Comparison of ENCODE assay signal across 18 cellular contexts in the genomic region with DNA sequence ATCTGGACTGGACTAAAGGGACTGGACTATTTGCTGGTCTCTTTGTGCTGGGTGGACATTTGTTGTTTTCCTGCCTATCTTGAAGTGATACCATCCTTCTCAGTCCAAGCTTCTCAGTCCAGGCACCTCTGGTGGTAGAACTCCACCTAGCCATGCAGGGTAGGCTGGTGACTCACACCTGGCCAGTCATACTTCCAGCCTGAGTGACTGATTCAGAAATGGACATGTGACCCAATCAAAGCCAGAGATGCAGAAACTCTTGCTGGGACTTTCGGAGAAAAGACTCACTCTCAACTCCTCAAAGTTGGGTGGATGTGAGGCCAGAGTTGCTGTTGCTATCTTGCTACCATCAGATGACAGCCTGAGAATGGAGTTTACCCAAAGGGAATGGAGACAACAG. TPM values are rescaled to one million over a fixed set of nuclear protein-coding genes. Genes with fewer than 3 reads are reported as not detected.
A peak's percentile ranks its signal among the peaks of the same experiment; 100 is the strongest.
DNase-seq lines count a peak whose midpoint lies in the region; ATAC-seq, FAIRE-seq and TF ChIP-seq lines count a peak whose summit lies in the region.
"Had no signal": no experiment of that assay in that cellular context is flagged by ENCODE, and none has a peak within 500 bp of the region (broad histone marks: within the 10 kb centered on the region; RNA-seq: fewer than 3 reads in every experiment).

No MANE protein-coding gene starts in this region.

- peak; percentile 6 for DNase-seq in T-helper 2 cell treated with Interferon-gamma antibody and Interleukin-4, amounts not matched to agents 5 μg/mL and 100 μg/mL, for 36 hours (ENCODE audit: low spot score)
- DNase-seq in T-helper 2 cell (no peak), NCI-H460 (ENCODE audit: extremely low read depth, low read depth) (peak; percentile 6), endothelial cell of umbilical vein (ENCODE audit: low read depth, low spot score) (no peak), renal cortical epithelial cell (ENCODE audit: low read depth) (peak; percentile 88), erythroblast (lab: John Stamatoyannopoulos, UW) (no peak), epidermal melanocyte (ENCODE audit: insufficient read length, low spot score) (no peak)
- DNase-seq: activated CD8-positive, alpha-beta memory T cell treated with anti-CD3 and anti-CD28 coated beads, Interleukin-2, amount 50 U/mL, for 48 hours; DND-41; GOT3; NCI-H774; posterior cingulate gyrus had no signal

- ATAC-seq in HG03460 (IDR thresholded peaks at IDR 0.05; ENCODE audit: unreplicated experiment): no peak

- no peaks in the 10 kb centered on the region for H4K20me1 ChIP-seq in endothelial cell of umbilical vein (replicated peaks; ENCODE audit: control insufficient read depth, extremely low read depth, insufficient read depth, low read length)

- no peaks in the 10 kb centered on the region for H3K9me3 Mint-ChIP-seq in T-helper 2 cell treated with Interferon-gamma antibody and Interleukin-4, amounts not matched to agents 5 μg/mL and 100 μg/mL, for 36 hours
- H3K9me3 Mint-ChIP-seq: memory B cell; T-helper 1 cell treated with Interleukin-12 subunit alpha and Interleukin-12 subunit beta and Interleukin-4 antibody, amounts not matched to agents 30 μg/mL and 1 μg/mL, for 36 hours had no signal

- CTCF ChIA-PET in endothelial cell of umbilical vein (lab: Charles Lee): interaction anchor here (1.0 kb wide), 1 partner anchor 170 kb away, joined by 3 read pairs; no protein-coding TSS in a partner anchor

- intact Hi-C loops in endothelial cell of umbilical vein (cut with micrococcal nuclease): no loop called here

- H3K9me3 ChIP-seq in endothelial cell of umbilical vein (replicated peaks; ENCODE audit: control insufficient read depth, insufficient read depth, low read length): no peaks in the 10 kb centered on the region

- TF ChIP-seq CTCF in endothelial cell of umbilical vein (IDR thresholded peaks at IDR 0.05; ENCODE audit: extremely low read depth in 1 of 2, insufficient read depth in 1 of 2, low read depth in 1 of 2, low read length in 2 of 2): no peak

- H3K4me1 ChIP-seq in endothelial cell of umbilical vein (ENCODE audit: control insufficient read depth, extremely low read depth, insufficient read depth, low read length): no peaks in the 10 kb centered on the region

- no peak overlapping the region for H3K4me3 Mint-ChIP-seq in T-helper 2 cell treated with Interferon-gamma antibody and Interleukin-4, amounts not matched to agents 5 μg/mL and 100 μg/mL, for 36 hours
- H3K4me3 Mint-ChIP-seq: memory B cell; T-helper 1 cell treated with Interleukin-12 subunit alpha and Interleukin-12 subunit beta and Interleukin-4 antibody, amounts not matched to agents 30 μg/mL and 1 μg/mL, for 36 hours had no signal

- H3K4me3 ChIP-seq in endothelial cell of umbilical vein (replicated peaks in 1 of 3; ENCODE audit: insufficient read depth in 1 of 3, low read depth in 1 of 3, low read length in 3 of 3): no peak overlapping the region

- TF ChIP-seq POLR2A in endothelial cell of umbilical vein (IDR thresholded peaks at IDR 0.05; ENCODE audit: low read depth, low read length) (no peak), erythroblast (IDR thresholded peaks at IDR 0.05; ENCODE audit: low read length) (no peak)

- peaks cover 14% of the 10 kb centered on the region for H3K27me3 Mint-ChIP-seq in T-helper 2 cell treated with Interferon-gamma antibody and Interleukin-4, amounts not matched to agents 5 μg/mL and 100 μg/mL, for 36 hours (ENCODE audit: low read depth)

- no TSS peak for BruUV-seq in endothelial cell of umbilical vein (replicated peaks; lab: Mats Ljungman, UMichigan)

- no peak overlapping the region for H2AFZ ChIP-seq in endothelial cell of umbilical vein (ENCODE audit: low read depth, low read length)

- H3K36me3 Mint-ChIP-seq in T-helper 2 cell treated with Interferon-gamma antibody and Interleukin-4, amounts not matched to agents 5 μg/mL and 100 μg/mL, for 36 hours (ENCODE audit: low read depth): no peaks in the 10 kb centered on the region
- H3K36me3 Mint-ChIP-seq: memory B cell had no signal

- no peaks in the 10 kb centered on the region for H3K36me3 ChIP-seq in endothelial cell of umbilical vein (ENCODE audit: control insufficient read depth in 2 of 2, extremely low read depth in 1 of 2, insufficient read depth in 2 of 2, low read length in 2 of 2)

- H3K9me1 ChIP-seq in endothelial cell of umbilical vein (replicated peaks; ENCODE audit: control insufficient read depth, extremely low read depth, insufficient read depth, low read length): no peaks in the 10 kb centered on the region

- no peaks in the 10 kb centered on the region for H3K79me2 ChIP-seq in endothelial cell of umbilical vein (ENCODE audit: control insufficient read depth, insufficient read depth, low read length)

- no peak overlapping the region for H3K27ac Mint-ChIP-seq in T-helper 2 cell treated with Interferon-gamma antibody and Interleukin-4, amounts not matched to agents 5 μg/mL and 100 μg/mL, for 36 hours
- H3K27ac Mint-ChIP-seq: memory B cell; T-helper 1 cell treated with Interleukin-12 subunit alpha and Interleukin-12 subunit beta and Interleukin-4 antibody, amounts not matched to agents 30 μg/mL and 1 μg/mL, for 36 hours had no signal

- H3K9ac ChIP-seq in endothelial cell of umbilical vein (replicated peaks; ENCODE audit: extremely low read depth, insufficient read depth, low read length): no peak overlapping the region

- POLR2A ChIA-PET in endothelial cell of umbilical vein (lab: Charles Lee): no interaction called here

- H3K27ac ChIP-seq in endothelial cell of umbilical vein (ENCODE audit: insufficient read depth, low read depth, low read length): no peak overlapping the region

- no peak overlapping the region for H3K4me2 ChIP-seq in endothelial cell of umbilical vein (ENCODE audit: insufficient read depth, low read length)

- H3K27me3 ChIP-seq in endothelial cell of umbilical vein (ENCODE audit: control insufficient read depth in 2 of 2, insufficient read depth in 2 of 2, low read length in 2 of 2): peaks cover 0 to 3% of the 10 kb centered on the region in 2 experiments

- no peak for FAIRE-seq in endothelial cell of umbilical vein (lab: Jason Lieb, UNC)
- FAIRE-seq: A204.1 had no signal

- no peaks in the 10 kb centered on the region for H3K4me1 Mint-ChIP-seq in T-helper 2 cell treated with Interferon-gamma antibody and Interleukin-4, amounts not matched to agents 5 μg/mL and 100 μg/mL, for 36 hours (ENCODE audit: low read depth)
- H3K4me1 Mint-ChIP-seq: memory B cell had no signal

- dilution Hi-C loops in endothelial cell of umbilical vein (cut with MboI; ENCODE audit: extremely low pct_ligation_motif_present, low sequenced_read_pairs): no loop called here

TF ChIP-seq in endothelial cell of umbilical vein, 7 proteins besides CTCF, POLR2A, EP300 and RAD21:
- peak; percentile 49 for TF ChIP-seq FOS (IDR thresholded peaks at IDR 0.05; ENCODE audit: borderline replicate concordance, insufficient read depth, low read length)
- no peak for TF ChIP-seq EZH2 (IDR thresholded peaks at IDR 0.05; ENCODE audit: borderline replicate concordance, low read depth, low read length, severe bottlenecking)
- TF ChIP-seq JUN (IDR thresholded peaks at IDR 0.05; ENCODE audit: borderline replicate concordance, insufficient read depth, insufficient read length, low read depth): no peak
TF ChIP-seq in endothelial cell of umbilical vein: peak in this region for 1.

RNA-seq across cellular contexts. Expression of gene ASB14, which starts 5.6 kb away (rescaled TPM):
- 0.05 TPM in 1 of 2 replicates, not detected in the other for total RNA-seq in NCI-H460 (2014; rRNA removed; shearing (Covaris generic))
- polyA plus RNA-seq in NCI-H460 (2014; cell fraction: nucleus; rRNA removed): not detected in 2 replicates
- total RNA-seq in endothelial cell of umbilical vein: not detected in 2 replicates
- polyA plus RNA-seq in endothelial cell of umbilical vein: 0.01 TPM in 1 of 2 replicates, not detected in the other
- not detected in 2 replicates for polyA plus RNA-seq in endothelial cell of umbilical vein (2011; cell fraction: cytosol; rRNA removed)
- polyA plus RNA-seq in endothelial cell of umbilical vein (2011; cell fraction: nucleus; rRNA removed): not detected in 2 replicates
- 0.17 and 0.26 TPM in 2 replicates for polyA plus RNA-seq in endothelial cell of umbilical vein (2012)
- not detected in 2 replicates for polyA minus RNA-seq in endothelial cell of umbilical vein
- not detected for polyA minus RNA-seq in endothelial cell of umbilical vein (2011; cell fraction: cytosol; rRNA and poly(A)+ RNA removed)
- polyA minus RNA-seq in endothelial cell of umbilical vein (2011; cell fraction: nucleus; rRNA and poly(A)+ RNA removed): 0.34 TPM in 1 of 2 replicates, not detected in the other
- 0.17 TPM in 1 of 2 replicates, not detected in the other for total RNA-seq in renal cortical epithelial cell
- total RNA-seq: fibroblast of villous mesenchyme had no signal
- polyA plus RNA-seq: urinary bladder had no signal

Comparison
In these comparisons a context has a peak if more than half of its experiments do, and no peak if none do; other contexts are left out.
1. DNase-seq: peak in T-helper 2 cell treated with Interferon-gamma antibody and Interleukin-4, amounts not matched to agents 5 μg/mL and 100 μg/mL, for 36 hours (single experiment), NCI-H460 (single experiment) and renal cortical epithelial cell (single experiment); none in T-helper 2 cell (0 of 5), endothelial cell of umbilical vein (single experiment), erythroblast (0 of 2) and epidermal melanocyte (single experiment).